Comparison of ENCODE assay signal across 12 cellular contexts in genomic region chr18:58004317-58004716, GRCh38. TPM values are rescaled to one million over a fixed set of nuclear protein-coding genes. Genes with fewer than 3 reads are reported as not detected.
A peak's percentile ranks its signal among the peaks of the same experiment; 100 is the strongest.
DNase-seq lines count a peak whose midpoint lies in the region; ATAC-seq and TF ChIP-seq lines count a peak whose summit lies in the region.
"Had no signal": no experiment of that assay in that cellular context is flagged by ENCODE, and none has a peak within 500 bp of the region (broad histone marks: within the 10 kb centered on the region; RNA-seq: fewer than 3 reads in every experiment).

No MANE protein-coding gene starts in this region.

- CTCF ChIA-PET in PC-9 (lab: Charles Lee), result no interaction called here

- peak; percentile 84 for DNase-seq in EL
- DNase-seq in PC-9, result peak in 1 of 2 experiments; percentile 94
- peak; percentile 73 for DNase-seq in epithelial cell of esophagus (ENCODE audit: low read depth)
- DNase-seq in retinal pigment epithelial cell (ENCODE audit: low read depth), result peak; percentile 70
- DNase-seq in Karpas-422, result no peak
- no peak for DNase-seq in activated T-cell treated with anti-CD3 and anti-CD28 coated beads, Interleukin-2, amount 50 U/mL, for 1 hour
- DNase-seq: activated CD8-positive, alpha-beta memory T cell treated with anti-CD3 and anti-CD28 coated beads, Interleukin-2, amount 10 ng/mL, durations not matched to agents 7 days and 5 days; DMS79; MM.1S; mucosa of descending colon had no signal

- H2AFZ ChIP-seq in PC-9, result no peak overlapping the region
- H2AFZ ChIP-seq in Karpas-422 (ENCODE audit: low read length), result no peak overlapping the region

- H3K27me3 ChIP-seq in PC-9 (ENCODE audit: insufficient read depth, low read depth), result no peaks in the 10 kb centered on the region
- no peaks in the 10 kb centered on the region for H3K27me3 ChIP-seq in Karpas-422 (ENCODE audit: low read length)

- H3K9me3 ChIP-seq in PC-9 (ENCODE audit: insufficient read depth, low read depth) (no peaks in the 10 kb centered on the region), Karpas-422 (ENCODE audit: low read length) (no peaks in the 10 kb centered on the region; the same call in 1 of the 2 replicates)
- H3K9me3 ChIP-seq: mucosa of descending colon had no signal

- no peaks in the 10 kb centered on the region for H3K36me3 ChIP-seq in PC-9 (ENCODE audit: low read depth)
- H3K36me3 ChIP-seq in Karpas-422 (ENCODE audit: insufficient read depth, low read length), result no peaks in the 10 kb centered on the region; the same call in 1 of the 2 replicates

- POLR2A ChIA-PET in PC-9 (lab: Charles Lee; ENCODE audit: unreplicated experiment), result interaction anchor here (0.6 kb wide), 2 partner anchors 81 to 537 kb away, joined by 3 to 6 read pairs; no protein-coding TSS in a partner anchor

- BruUV-seq in PC-9 (replicated peaks; lab: Mats Ljungman, UMichigan), result no TSS peak

- H3K27ac ChIP-seq in PC-9 (peak overlapping the region; percentile 77), Karpas-422 (ENCODE audit: low read length) (no peak overlapping the region)

- H3K4me2 ChIP-seq in PC-9, result peak overlapping the region; percentile 60
- no peak overlapping the region for H3K4me2 ChIP-seq in Karpas-422 (ENCODE audit: low read depth, low read length, poor library complexity, severe bottlenecking)

- H3K9me2 ChIP-seq in PC-9 (ENCODE audit: insufficient read depth) (no peaks in the 10 kb centered on the region), Karpas-422 (replicated peaks; ENCODE audit: insufficient read depth, low read length) (no peaks in the 10 kb centered on the region)

- no peaks in the 10 kb centered on the region for H3K79me2 ChIP-seq in PC-9 (ENCODE audit: low read depth)
- no peaks in the 10 kb centered on the region for H3K79me2 ChIP-seq in Karpas-422 (ENCODE audit: low read length)

- no peak overlapping the region for H3K4me3 ChIP-seq in PC-9
- H3K4me3 ChIP-seq in epithelial cell of esophagus (ENCODE audit: low read length), result no peak overlapping the region
- no peak overlapping the region for H3K4me3 ChIP-seq in retinal pigment epithelial cell (ENCODE audit: low read length)
- no peak overlapping the region for H3K4me3 ChIP-seq in Karpas-422 (ENCODE audit: low read length)
- H3K4me3 ChIP-seq: mucosa of descending colon had no signal

- no peak for TF ChIP-seq CTCF in PC-9 (conservative IDR thresholded peaks at IDR 0.05)
- no peak for TF ChIP-seq CTCF in epithelial cell of esophagus (IDR thresholded peaks at IDR 0.05; ENCODE audit: insufficient read depth, low read depth, low read length, missing control alignments)
- no peak for TF ChIP-seq CTCF in retinal pigment epithelial cell (conservative IDR thresholded peaks at IDR 0.05; ENCODE audit: low read depth, low read length)

- ATAC-seq in GM18867 (IDR thresholded peaks at IDR 0.05; ENCODE audit: unreplicated experiment) (no peak), HG03439 (IDR thresholded peaks at IDR 0.05; ENCODE audit: unreplicated experiment) (no peak)
- ATAC-seq: activated CD8-positive, alpha-beta memory T cell treated with anti-CD3 and anti-CD28 coated beads, Interleukin-2, amount 10 ng/mL, durations not matched to agents 7 days and 5 days; mucosa of descending colon had no signal

- H4K20me1 ChIP-seq in PC-9 (ENCODE audit: insufficient read depth) (no peaks in the 10 kb centered on the region), Karpas-422 (ENCODE audit: insufficient read depth, low read depth, low read length) (no peaks in the 10 kb centered on the region)

- H3K9ac ChIP-seq in Karpas-422 (ENCODE audit: low read length), result no peak overlapping the region

- H3K4me1 ChIP-seq in PC-9 (replicated peaks; ENCODE audit: insufficient read depth), result peaks cover 20% of the 10 kb centered on the region
- H3K4me1 ChIP-seq in Karpas-422 (ENCODE audit: low read length), result peaks cover 24% of the 10 kb centered on the region

- intact Hi-C loops in PC-9 (cut with micrococcal nuclease; ENCODE audit: unreplicated experiment), result no loop called here

- peaks cover 5% of the 10 kb centered on the region; the same call in 1 of the 2 replicates for H3F3A ChIP-seq in PC-9 (ENCODE audit: insufficient read depth, low read depth)

RNA-seq across cellular contexts. Expression of gene NEDD4L, which starts 39.7 kb away (rescaled TPM):
- total RNA-seq in PC-9 (2021), result 57.4 and 58.9 TPM in 2 replicates
- 12.0 and 17.1 TPM in 2 replicates for total RNA-seq in Karpas-422 (2014; rRNA removed; shearing (Covaris generic); ENCODE audit: low replicate concordance)

Comparison
In these comparisons a context has a peak if more than half of its experiments do, and no peak if none do; other contexts are left out.
1. DNase-seq: peak in EL (single experiment), epithelial cell of esophagus (single experiment) and retinal pigment epithelial cell (single experiment); none in Karpas-422 (single experiment) and activated T-cell treated with anti-CD3 and anti-CD28 coated beads, Interleukin-2, amount 50 U/mL, for 1 hour (single experiment).